In genomic region chr1:12634696-12635202, GRCh38 we compare ENCODE assay signal across 19 cellular contexts. TPM values are rescaled to one million over a fixed set of nuclear protein-coding genes. Genes with fewer than 3 reads are reported as not detected.
"Had no signal": no experiment of that assay in that cellular context is flagged by ENCODE, and none has a peak within 500 bp of the region (broad histone marks: within the 10 kb centered on the region; RNA-seq: fewer than 3 reads in every experiment).

No MANE protein-coding gene starts in this region.

- H3K9me3 ChIP-seq: prostate gland had no signal

- DNase-seq: activated CD4-positive, CD25-positive, alpha-beta regulatory T cell treated with anti-CD3 and anti-CD28 coated beads, Interleukin-2, amount 50 U/mL, for 72 hours; activated naive CD4-positive, alpha-beta T cell treated with anti-CD3 and anti-CD28 coated beads, Interleukin-2, amount 10 ng/mL, durations not matched to agents 7 days and 5 days; esophagus squamous epithelium; midbrain; sigmoid colon; stimulated activated CD4-positive, alpha-beta T cell treated with anti-CD3 and anti-CD28 coated beads, Interleukin-12 subunit alpha, Interleukin-12 subunit beta, amount 100 ng/mL, for 4 hours; stimulated activated CD4-positive, alpha-beta T cell treated with anti-CD3 and anti-CD28 coated beads, Interleukin-2, amount 100 ng/mL, for 24 hours; stomach; T-helper 1 cell; T1000; upper lobe of right lung had no signal

- H3K36me3 ChIP-seq: esophagus squamous epithelium, prostate gland, sigmoid colon, stomach, thoracic aorta, upper lobe of right lung had no signal

- FAIRE-seq: astrocyte had no signal

- H3K27ac ChIP-seq: esophagus squamous epithelium, prostate gland, sigmoid colon, thoracic aorta, upper lobe of right lung had no signal

- H3K4me1 ChIP-seq: prostate gland had no signal

- ATAC-seq: upper lobe of right lung had no signal

- H3K4me3 Mint-ChIP-seq: activated naive CD4-positive, alpha-beta T cell treated with anti-CD3 and anti-CD28 coated beads, Interleukin-2, amount 10 ng/mL, durations not matched to agents 7 days and 5 days; neural crest cell had no signal

- H3K27ac Mint-ChIP-seq: activated T-helper 2 cell treated with anti-CD3 and anti-CD28 coated beads, Interferon-gamma antibody, Interleukin-2, Interleukin-4, amounts not matched to agents 10 μg/mL and 5 μg/mL and 100 μg/mL, durations not matched to agents 14 hours and 24 hours and 36 hours had no signal

- H3K4me3 ChIP-seq: esophagus squamous epithelium, lung, prostate gland, sigmoid colon, stomach, thoracic aorta, upper lobe of right lung had no signal

- H3K27me3 ChIP-seq: stomach, upper lobe of right lung had no signal

RNA-seq across cellular contexts. Expression of gene AADACL4, which starts 9.1 kb away (rescaled TPM):
- total RNA-seq: activated T-helper 2 cell treated with anti-CD3 and anti-CD28 coated beads, Interferon-gamma antibody, Interleukin-2, Interleukin-4, amounts not matched to agents 10 μg/mL and 5 μg/mL and 100 μg/mL, durations not matched to agents 14 hours and 24 hours and 36 hours; astrocyte; esophagus squamous epithelium; lung; myocyte; neural crest cell; osteoblast; prostate gland; sigmoid colon; stomach; thoracic aorta; upper lobe of right lung had no signal

RNA-seq across cellular contexts. Expression of gene DHRS3, which starts 16.7 kb away (rescaled TPM):
- total RNA-seq: myocyte had no signal
